Comparison of ENCODE assay signal across 8 cellular contexts in the genomic region with DNA sequence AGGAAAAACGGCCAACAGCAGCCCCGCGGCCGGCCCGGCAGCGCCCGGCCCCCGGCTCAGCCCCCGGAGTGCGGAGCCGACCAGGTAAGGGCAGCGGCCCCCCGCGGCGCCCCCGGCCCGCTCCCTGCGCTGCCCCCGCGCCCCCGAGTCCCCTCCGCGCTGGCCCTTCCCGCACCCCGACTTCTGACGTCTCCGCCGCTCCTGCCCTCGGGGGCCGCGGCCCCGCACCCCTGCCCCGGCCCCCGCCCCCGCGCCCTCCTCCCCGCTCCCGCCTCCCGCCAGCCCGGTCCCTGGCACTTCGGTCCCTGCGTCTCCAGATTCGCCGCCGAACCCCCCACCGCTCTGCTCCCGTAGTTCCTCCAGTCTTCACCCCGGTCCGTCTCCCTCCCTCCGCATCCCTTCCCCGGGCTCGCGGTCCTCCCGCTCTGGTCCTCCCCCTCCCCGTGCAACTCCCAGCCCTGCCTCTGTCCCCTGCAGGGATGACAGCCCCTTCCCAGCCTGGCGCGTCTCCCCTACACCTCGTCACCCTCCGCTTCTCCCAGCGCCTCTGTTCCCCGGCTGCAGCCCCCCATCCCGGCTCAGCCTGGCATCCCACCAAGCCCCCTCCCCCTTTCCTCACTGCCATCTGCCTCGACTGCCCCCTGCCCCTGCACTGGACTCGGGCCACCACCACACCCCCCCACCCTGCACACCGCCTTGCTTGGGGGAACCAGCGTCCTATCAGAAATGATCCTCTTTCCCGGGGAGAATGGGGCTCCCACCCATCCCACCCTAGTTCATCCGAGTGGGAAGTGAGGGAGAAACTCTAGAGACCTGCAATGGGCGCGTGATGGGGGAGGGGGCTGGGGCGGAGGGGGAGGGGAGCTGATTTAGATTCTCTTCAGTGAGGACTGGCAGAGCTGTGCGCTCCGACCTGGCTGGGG. TPM values are rescaled to one million over a fixed set of nuclear protein-coding genes. Genes with fewer than 3 reads are reported as not detected.
DNase-seq lines count a peak whose midpoint lies in the region; ATAC-seq and TF ChIP-seq lines count a peak whose summit lies in the region.

No MANE protein-coding gene starts in this region.

- no peak for ATAC-seq in CD8-positive, alpha-beta T cell

- H3K4me1 ChIP-seq in CD8-positive, alpha-beta T cell (ENCODE audit: insufficient read depth, low read length) = no peaks in the 10 kb centered on the region
- H3K4me1 ChIP-seq in HUES6 (ENCODE audit: control insufficient read depth, insufficient read depth, low read length) (peaks cover 11% of the 10 kb centered on the region), esophagus squamous epithelium (peaks cover 0 to 17% (median 6%) of the 10 kb centered on the region in 3 donors)

- H3K9ac ChIP-seq in HUES6 (ENCODE audit: low read length) = no peak overlapping the region

- H3K9me3 Mint-ChIP-seq in CD8-positive, alpha-beta T cell = no peaks in the 10 kb centered on the region
- H3K9me3 Mint-ChIP-seq in progenitor cell of endocrine pancreas (ENCODE audit: low read depth) = no peaks in the 10 kb centered on the region

- peak overlapping the region; percentile 18 for H3K4me3 Mint-ChIP-seq in CD8-positive, alpha-beta T cell
- peak overlapping the region; percentile 44 for H3K4me3 Mint-ChIP-seq in progenitor cell of endocrine pancreas (ENCODE audit: low read depth)

- peaks cover 74% of the 10 kb centered on the region for H3K27me3 Mint-ChIP-seq in CD8-positive, alpha-beta T cell (ENCODE audit: low read depth)
- peaks cover 79% of the 10 kb centered on the region for H3K27me3 Mint-ChIP-seq in progenitor cell of endocrine pancreas

- H3K27me3 ChIP-seq in CD8-positive, alpha-beta T cell (ENCODE audit: insufficient read depth, low read length) = peaks cover under 1% of the 10 kb centered on the region
- H3K27me3 ChIP-seq in HUES6 (ENCODE audit: control insufficient read depth, insufficient read depth, low read length) = peaks cover 72% of the 10 kb centered on the region
- peaks cover 0 to 94% (median 0%) of the 10 kb centered on the region in 4 donors for H3K27me3 ChIP-seq in esophagus squamous epithelium

- H3K4me3 ChIP-seq in CD8-positive, alpha-beta T cell (ENCODE audit: low read depth, low read length) = no peak overlapping the region
- peak overlapping the region; percentile 66 for H3K4me3 ChIP-seq in HUES6 (ENCODE audit: low read depth, low read length)
- peak overlapping the region; percentile 19 to 72 (median 47) for H3K4me3 ChIP-seq in esophagus squamous epithelium

- WGBS in esophagus squamous epithelium, 2 donors = 13 to 15% methylated on average over 17 to 19 of the region's 73 CpGs

- peaks cover 5% of the 10 kb centered on the region for H3K4me1 Mint-ChIP-seq in CD8-positive, alpha-beta T cell (ENCODE audit: low read depth)
- peaks cover 6% of the 10 kb centered on the region for H3K4me1 Mint-ChIP-seq in progenitor cell of endocrine pancreas (ENCODE audit: low read depth)

- no peaks in the 10 kb centered on the region for H3K36me3 ChIP-seq in CD8-positive, alpha-beta T cell (ENCODE audit: insufficient read depth, low read length)
- H3K36me3 ChIP-seq in HUES6 (ENCODE audit: control insufficient read depth, insufficient read depth, low read length) = no peaks in the 10 kb centered on the region
- H3K36me3 ChIP-seq in esophagus squamous epithelium = no peaks in the 10 kb centered on the region

- intact Hi-C loops in CD8-positive, alpha-beta T cell (cut with DNase I, micrococcal nuclease) = loop anchor here (2.0 to 10.0 kb wide), 4 partner anchors 175 to 441 kb away; a partner anchor contains a TSS
- intact Hi-C loops in esophagus squamous epithelium (cut with DNase I) = loop anchor here (5.0 kb wide), 2 partner anchors 175 to 440 kb away; no protein-coding TSS in a partner anchor

- no peak overlapping the region for H3K27ac Mint-ChIP-seq in CD8-positive, alpha-beta T cell
- H3K27ac Mint-ChIP-seq in progenitor cell of endocrine pancreas = no peak overlapping the region

- no peaks in the 10 kb centered on the region for H3K9me3 ChIP-seq in CD8-positive, alpha-beta T cell (ENCODE audit: low read length)
- H3K9me3 ChIP-seq in HUES6 (ENCODE audit: control insufficient read depth, insufficient read depth, low read depth, low read length) = no peaks in the 10 kb centered on the region
- H3K9me3 ChIP-seq in esophagus squamous epithelium = no peaks in the 10 kb centered on the region

- CTCF ChIA-PET in CD8-positive, alpha-beta T cell (lab: Charles Lee) = interaction anchor here (0.6 to 1.5 kb wide), 3 partner anchors 17 to 25 kb away, joined by 3 to 4 read pairs (median 3); no protein-coding TSS in a partner anchor

- TF ChIP-seq POLR2A in esophagus squamous epithelium (IDR thresholded peaks at IDR 0.05) = no peak

- POLR2A ChIA-PET in CD8-positive, alpha-beta T cell (lab: Charles Lee) = no interaction called here

- no peak overlapping the region for H3K27ac ChIP-seq in CD8-positive, alpha-beta T cell (ENCODE audit: low read depth, low read length)
- no peak overlapping the region for H3K27ac ChIP-seq in HUES6 (ENCODE audit: low read depth, low read length)
- H3K27ac ChIP-seq in esophagus squamous epithelium = no peak overlapping the region

- TF ChIP-seq CTCF in CD8-positive, alpha-beta T cell (IDR thresholded peaks at IDR 0.05) = no peak
- TF ChIP-seq CTCF in esophagus squamous epithelium (IDR thresholded peaks at IDR 0.05) = no peak
- TF ChIP-seq CTCF in progenitor cell of endocrine pancreas (IDR thresholded peaks at IDR 0.05; ENCODE audit: unreplicated experiment) = no peak

- H3K36me3 Mint-ChIP-seq in CD8-positive, alpha-beta T cell = no peaks in the 10 kb centered on the region
- no peaks in the 10 kb centered on the region for H3K36me3 Mint-ChIP-seq in progenitor cell of endocrine pancreas (ENCODE audit: insufficient read depth)

- peak in 1 of 7 experiments; percentile 25 for DNase-seq in CD8-positive, alpha-beta T cell
- DNase-seq in esophagus squamous epithelium (lab: John Stamatoyannopoulos, UW) = no peak
- no peak for DNase-seq in progenitor cell of endocrine pancreas (ENCODE audit: low spot score, unreplicated experiment)
- no peak for DNase-seq in AG08395 (ENCODE audit: low spot score)
- no peak for DNase-seq in stimulated activated CD4-positive, alpha-beta T cell treated with anti-CD3 and anti-CD28 coated beads, Interleukin-2, amount 100 ng/mL, for 24 hours
- no peak for DNase-seq in NCI-H2107 (lab: John Stamatoyannopoulos, UW)
- DNase-seq in HK-2 (ENCODE audit: unreplicated experiment) = no peak

RNA-seq across cellular contexts. Expression of a gene that starts 0.5 kb away (rescaled TPM):
- total RNA-seq in CD8-positive, alpha-beta T cell = not detected
- total RNA-seq in esophagus squamous epithelium = under 1 TPM in 2 of 4 donors, not detected in 2; 0.15 to 0.19 TPM
- total RNA-seq in progenitor cell of endocrine pancreas = 0.13 TPM in 1 of 2 replicates, not detected in the other
